1 cellular context compared by ENCODE assay signal in the genomic region with DNA sequence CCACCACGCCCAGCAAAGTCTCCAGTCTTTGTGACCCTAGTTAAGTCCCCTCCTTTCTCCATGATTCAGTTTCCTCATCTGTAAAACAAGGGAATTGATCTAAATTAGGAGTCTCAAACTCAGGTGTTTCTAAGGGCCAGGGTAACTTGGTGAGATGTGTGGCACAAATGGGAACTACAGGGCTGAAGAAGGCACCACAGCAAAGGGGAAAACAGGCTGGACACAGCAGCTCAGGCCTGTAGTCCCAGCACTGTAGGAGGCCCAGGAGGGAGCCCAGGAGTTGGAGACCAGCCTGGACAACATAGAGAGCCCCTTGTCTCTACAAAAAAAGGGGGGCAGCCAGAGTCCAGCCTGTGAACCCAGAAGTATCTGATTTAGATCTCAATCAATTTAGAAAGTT.
TF ChIP-seq lines count a peak whose summit lies in the region.

No MANE protein-coding gene starts in this region.

TF ChIP-seq in HCT116, 20 proteins besides CTCF, POLR2A, EP300 and RAD21:
- TF ChIP-seq, protein P1, sequence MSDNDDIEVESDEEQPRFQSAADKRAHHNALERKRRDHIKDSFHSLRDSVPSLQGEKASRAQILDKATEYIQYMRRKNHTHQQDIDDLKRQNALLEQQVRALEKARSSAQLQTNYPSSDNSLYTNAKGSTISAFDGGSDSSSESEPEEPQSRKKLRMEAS (IDR thresholded peaks at IDR 0.05): no peak
- no peak for TF ChIP-seq SP1 (IDR thresholded peaks at IDR 0.05; ENCODE audit: low read depth)
- TF ChIP-seq CBX3 (IDR thresholded peaks at IDR 0.05; ENCODE audit: low read depth): no peak
- no peak for TF ChIP-seq FOSL1 (IDR thresholded peaks at IDR 0.05; ENCODE audit: low read depth)
- TF ChIP-seq ELF1 (IDR thresholded peaks at IDR 0.05; ENCODE audit: borderline replicate concordance, low read depth): no peak
- no peak for TF ChIP-seq YY1 (IDR thresholded peaks at IDR 0.05; ENCODE audit: extremely low read depth, insufficient replicate concordance, low read depth, low read length)
